In the genomic region with DNA sequence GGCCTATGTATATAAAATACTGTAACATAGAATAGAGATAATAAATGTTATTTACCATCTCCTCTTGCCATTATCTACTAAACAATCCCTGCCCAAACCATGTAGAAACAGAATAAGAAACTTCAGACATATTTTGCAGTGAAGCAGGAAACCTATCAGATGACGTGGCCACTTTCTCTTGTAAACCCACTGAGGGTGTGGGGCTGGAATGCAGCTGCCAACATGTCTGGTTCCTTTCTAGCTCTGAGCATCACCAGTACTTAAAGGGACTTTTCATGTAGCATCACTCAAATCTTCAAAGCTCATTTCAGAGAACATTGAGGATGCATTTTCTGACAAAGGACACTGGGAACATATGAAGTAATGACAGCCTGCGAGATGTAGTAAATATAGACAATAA, we compare ENCODE assay signal across 11 cellular contexts.
DNase-seq lines count a peak whose midpoint lies in the region; ATAC-seq and TF ChIP-seq lines count a peak whose summit lies in the region.
"Had no signal": no experiment of that assay in that cellular context is flagged by ENCODE, and none has a peak within 500 bp of the region (broad histone marks: within the 10 kb centered on the region; RNA-seq: fewer than 3 reads in every experiment).

No MANE protein-coding gene starts in this region.

- no peaks in the 10 kb centered on the region for H3K27me3 Mint-ChIP-seq in endodermal cell (ENCODE audit: insufficient read depth)

- H3K27ac Mint-ChIP-seq in endodermal cell, result no peak overlapping the region
- H3K27ac Mint-ChIP-seq: CD4-positive, CD25-positive, alpha-beta regulatory T cell had no signal

- no peak overlapping the region for H3K9ac ChIP-seq in mammary epithelial cell (ENCODE audit: insufficient read depth, low read length)
- H3K9ac ChIP-seq in endodermal cell (ENCODE audit: extremely low read depth, low read length, poor library complexity, severe bottlenecking), result no peak overlapping the region

- no peaks in the 10 kb centered on the region for H3K79me2 ChIP-seq in mammary epithelial cell (ENCODE audit: insufficient read depth, low read length)

- no peak overlapping the region for H2AFZ ChIP-seq in mammary epithelial cell (ENCODE audit: low read depth, low read length)

- peaks cover 6% of the 10 kb centered on the region for H3K9me3 Mint-ChIP-seq in endodermal cell

- no peaks in the 10 kb centered on the region for H3K4me1 Mint-ChIP-seq in endodermal cell

- no peak for TF ChIP-seq POLR2A in gastrocnemius medialis (IDR thresholded peaks at IDR 0.05)

- H3K36me3 ChIP-seq in mammary epithelial cell (ENCODE audit: insufficient read depth, low read length) (no peaks in the 10 kb centered on the region), endodermal cell (ENCODE audit: control insufficient read depth, insufficient read depth, low read length) (no peaks in the 10 kb centered on the region), gastrocnemius medialis (no peaks in the 10 kb centered on the region)

- peak; percentile 44 for DNase-seq in AG08396 (ENCODE audit: low spot score)
- peak; percentile 27 for DNase-seq in mammary epithelial cell
- DNase-seq in endodermal cell, result no peak
- DNase-seq in NCI-H510A treated with DMSO at 0.1 percent for 48 hours (lab: John Stamatoyannopoulos, UW), result no peak
- no peak for DNase-seq in glomerular visceral epithelial cell (ENCODE audit: extremely low spot score)
- no peak for DNase-seq in gastrocnemius medialis
- DNase-seq: CD4-positive, CD25-positive, alpha-beta regulatory T cell; mesendoderm; stimulated activated CD4-positive, alpha-beta T cell treated with anti-CD3 and anti-CD28 coated beads, Interleukin-12 subunit alpha, Interleukin-12 subunit beta, amount 100 ng/mL, for 4 hours had no signal

- no peak overlapping the region for H3K4me2 ChIP-seq in mammary epithelial cell (ENCODE audit: insufficient read depth, low read depth, low read length)

- H3K36me3 Mint-ChIP-seq in endodermal cell (ENCODE audit: low read depth), result no peaks in the 10 kb centered on the region
- H3K36me3 Mint-ChIP-seq: CD4-positive, CD25-positive, alpha-beta regulatory T cell had no signal

- peaks cover 4% of the 10 kb centered on the region for H3K4me1 ChIP-seq in mammary epithelial cell (ENCODE audit: insufficient read depth, low read length)
- H3K4me1 ChIP-seq in endodermal cell (ENCODE audit: control insufficient read depth, insufficient read depth, low read length), result peaks cover 4% of the 10 kb centered on the region
- H3K4me1 ChIP-seq in gastrocnemius medialis, result no peaks in the 10 kb centered on the region

- H3K27me3 ChIP-seq in mammary epithelial cell (ENCODE audit: insufficient read depth, low read length) (no peaks in the 10 kb centered on the region), endodermal cell (ENCODE audit: control insufficient read depth, insufficient read depth, low read length, poor library complexity, severe bottlenecking) (no peaks in the 10 kb centered on the region), gastrocnemius medialis (no peaks in the 10 kb centered on the region)

- intact Hi-C loops in mammary epithelial cell (cut with micrococcal nuclease) (no loop called here), gastrocnemius medialis (cut with DNase I; ENCODE audit: low total_unique reads) (no loop called here)

- in situ Hi-C loops in mammary epithelial cell (cut with MboI; ENCODE audit: low sequenced_read_pairs in 2 of 2), result no loop called here
- in situ Hi-C loops in gastrocnemius medialis (cut with MboI; ENCODE audit: low sequenced_read_pairs in 4 of 4), result no loop called here

- 100% methylated on average over 2 of the region's 2 CpGs for WGBS in mammary epithelial cell (ENCODE audit: low coverage, missing lambda C conversion rate)
- 90% methylated on average over 2 of the region's 2 CpGs for WGBS in endodermal cell (ENCODE audit: insufficient coverage in 1 of 2, insufficient read length in 1 of 2), 2 experiments

- H3K4me3 Mint-ChIP-seq in endodermal cell, result no peak overlapping the region
- H3K4me3 Mint-ChIP-seq: CD4-positive, CD25-positive, alpha-beta regulatory T cell had no signal

- BruUV-seq in mammary epithelial cell (replicated peaks; lab: Mats Ljungman, UMichigan), result no TSS peak

- H4K20me1 ChIP-seq in mammary epithelial cell (ENCODE audit: insufficient read depth, low read length), result no peaks in the 10 kb centered on the region

- H3K4me3 ChIP-seq in mammary epithelial cell (replicated peaks in 1 of 3; ENCODE audit: insufficient read depth in 1 of 3, low read depth in 2 of 3, low read length in 3 of 3), result no peak overlapping the region
- H3K4me3 ChIP-seq in endodermal cell (ENCODE audit: low read length), result no peak overlapping the region
- H3K4me3 ChIP-seq in gastrocnemius medialis, result no peak overlapping the region

- CTCF ChIA-PET in mammary epithelial cell (lab: Charles Lee; ENCODE audit: low non-redundant PET), result no interaction called here

- no peak overlapping the region for H3K27ac ChIP-seq in mammary epithelial cell (ENCODE audit: insufficient read depth, low read depth, low read length)
- no peak overlapping the region for H3K27ac ChIP-seq in endodermal cell (ENCODE audit: low read depth, low read length)
- no peak overlapping the region for H3K27ac ChIP-seq in gastrocnemius medialis

- dilution Hi-C loops in mammary epithelial cell (cut with HindIII; ENCODE audit: low sequenced_read_pairs), result no loop called here

- H3K9me3 ChIP-seq in mammary epithelial cell (replicated peaks; ENCODE audit: insufficient read depth, low read length), result no peaks in the 10 kb centered on the region
- peaks cover 16% of the 10 kb centered on the region for H3K9me3 ChIP-seq in endodermal cell (ENCODE audit: control insufficient read depth, low read length)
- H3K9me3 ChIP-seq in gastrocnemius medialis, result no peaks in the 10 kb centered on the region

- no peak for TF ChIP-seq CTCF in mammary epithelial cell (conservative IDR thresholded peaks at IDR 0.05 in 1 of 2, IDR thresholded peaks at IDR 0.05 in 1 of 2; ENCODE audit: extremely low read depth in 1 of 2, insufficient read depth in 1 of 2, low read depth in 1 of 2, low read length in 2 of 2)
- TF ChIP-seq CTCF in endodermal cell (conservative IDR thresholded peaks at IDR 0.05), result no peak
- no peak for TF ChIP-seq CTCF in gastrocnemius medialis (IDR thresholded peaks at IDR 0.05 in 4 of 5, conservative IDR thresholded peaks at IDR 0.05 in 1 of 5)

- ATAC-seq in GM18867 (IDR thresholded peaks at IDR 0.05; ENCODE audit: unreplicated experiment), result peak; percentile 69
- ATAC-seq in HG03469 (IDR thresholded peaks at IDR 0.05; ENCODE audit: unreplicated experiment), result peak; percentile 37
- ATAC-seq in gastrocnemius medialis, result no peak

Comparison
In these comparisons a context has a peak if more than half of its experiments do, and no peak if none do; other contexts are left out.
1. DNase-seq: peak in AG08396 (single experiment) and mammary epithelial cell (single experiment); none in endodermal cell (single experiment), NCI-H510A treated with DMSO at 0.1 percent for 48 hours (single experiment), glomerular visceral epithelial cell (single experiment) and gastrocnemius medialis (0 of 2).
2. ATAC-seq: peak in GM18867 (single experiment) and HG03469 (single experiment); none in gastrocnemius medialis (0 of 2).